Comparison of ENCODE assay signal across 9 cellular contexts in the genomic region with DNA sequence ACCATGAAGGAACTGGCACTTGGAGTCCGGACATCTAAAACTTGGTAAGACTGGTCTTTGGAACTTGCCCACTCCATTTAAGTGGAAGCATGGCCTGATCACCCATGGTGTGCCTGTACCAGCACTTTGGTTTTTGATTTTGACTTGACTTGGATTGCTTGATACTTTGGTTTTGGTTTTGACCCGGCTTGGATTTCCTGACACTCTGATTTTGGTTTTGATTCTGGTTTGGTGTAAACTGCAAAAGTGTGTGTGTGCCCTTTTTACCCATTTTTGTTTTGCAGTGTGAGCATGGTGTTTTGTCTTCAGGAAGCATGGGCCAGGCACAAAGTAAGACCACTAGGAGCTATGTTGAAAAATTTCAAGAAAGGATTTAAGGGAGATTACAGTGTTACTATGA. TPM values are rescaled to one million over a fixed set of nuclear protein-coding genes. Genes with fewer than 3 reads are reported as not detected.
"Had no signal": no experiment of that assay in that cellular context is flagged by ENCODE, and none has a peak within 500 bp of the region (broad histone marks: within the 10 kb centered on the region; RNA-seq: fewer than 3 reads in every experiment).

No MANE protein-coding gene starts in this region.

RNA-seq across cellular contexts. Expression of a gene that starts 3.2 kb away (rescaled TPM):
- total RNA-seq: activated CD4-positive, alpha-beta memory T cell treated with anti-CD3 and anti-CD28 coated beads, Interleukin-2, amount 10 ng/mL, durations not matched to agents 7 days and 5 days; activated CD4-positive, alpha-beta T cell treated with anti-CD3 and anti-CD28 coated beads for 36 hours; activated CD8-positive, alpha-beta memory T cell treated with anti-CD3 and anti-CD28 coated beads for 36 hours; activated naive CD4-positive, alpha-beta T cell treated with anti-CD3 and anti-CD28 coated beads for 36 hours; activated T-helper 17 cell treated with anti-CD3 and anti-CD28 coated beads, Interleukin-2, amount 50 U/mL, for 72 hours; SJCRH30; T-helper 2 cell treated with Interferon-gamma antibody and Interleukin-4, amounts not matched to agents 100 ng/mL and 5 ng/mL, for 36 hours had no signal
- polyA plus RNA-seq: cardiac muscle cell, SK-N-SH had no signal

RNA-seq across cellular contexts. Expression of a gene that starts 56.8 kb away (rescaled TPM):
- total RNA-seq: activated CD4-positive, alpha-beta memory T cell treated with anti-CD3 and anti-CD28 coated beads, Interleukin-2, amount 10 ng/mL, durations not matched to agents 7 days and 5 days; activated CD4-positive, alpha-beta T cell treated with anti-CD3 and anti-CD28 coated beads for 36 hours; activated CD8-positive, alpha-beta memory T cell treated with anti-CD3 and anti-CD28 coated beads for 36 hours; activated naive CD4-positive, alpha-beta T cell treated with anti-CD3 and anti-CD28 coated beads for 36 hours; activated T-helper 17 cell treated with anti-CD3 and anti-CD28 coated beads, Interleukin-2, amount 50 U/mL, for 72 hours; cardiac muscle cell; SJCRH30; T-helper 2 cell treated with Interferon-gamma antibody and Interleukin-4, amounts not matched to agents 100 ng/mL and 5 ng/mL, for 36 hours had no signal
- polyA plus RNA-seq: cardiac muscle cell, SK-N-SH had no signal
